ENCODE assay signal across 14 cellular contexts in genomic region chr3:8458711-8459110, GRCh38. TPM values are rescaled to one million over a fixed set of nuclear protein-coding genes. Genes with fewer than 3 reads are reported as not detected.
A peak's percentile ranks its signal among the peaks of the same experiment; 100 is the strongest.
DNase-seq lines count a peak whose midpoint lies in the region; ATAC-seq and TF ChIP-seq lines count a peak whose summit lies in the region.
"Had no signal": no experiment of that assay in that cellular context is flagged by ENCODE, and none has a peak within 500 bp of the region (broad histone marks: within the 10 kb centered on the region; RNA-seq: fewer than 3 reads in every experiment).

No MANE protein-coding gene starts in this region.

- DNase-seq in H4 (ENCODE audit: low spot score): peak; percentile 26
- peak; percentile 94 for DNase-seq in astrocyte of the hippocampus (ENCODE audit: low read depth, low spot score)
- DNase-seq in lower leg skin (ENCODE audit: low spot score in 2 of 2): peak; percentile 79 to 92
- peak; percentile 38 to 50 for DNase-seq in thyroid gland
- no peak for DNase-seq in activated CD8-positive, alpha-beta memory T cell treated with anti-CD3 and anti-CD28 coated beads, Interleukin-2, amount 50 U/mL, for 4 hours
- no peak for DNase-seq in NCI-H446 (lab: John Stamatoyannopoulos, UW)
- DNase-seq: activated naive CD8-positive, alpha-beta T cell treated with anti-CD3 and anti-CD28 coated beads, Interleukin-2, amount 50 U/mL, for 24 hours; DMS79; effector memory CD8-positive, alpha-beta T cell; NCI-H1417 treated with DMSO at 0.1 percent for 48 hours; NCI-H82; WERI-Rb-1 had no signal

- H3K4me3 ChIP-seq in lower leg skin (ENCODE audit: low read depth, poor library complexity, severe bottlenecking) (no peak overlapping the region), thyroid gland (replicated peaks in 1 of 3) (no peak overlapping the region)

- TF ChIP-seq POLR2A in lower leg skin (IDR thresholded peaks at IDR 0.05) (no peak), thyroid gland (IDR thresholded peaks at IDR 0.05) (no peak)

- peak overlapping the region in 2 of 3 donors; percentile 25 to 40 for H3K27ac ChIP-seq in thyroid gland
- H3K27ac ChIP-seq: WERI-Rb-1 had no signal

- no peaks in the 10 kb centered on the region for H3K9me3 ChIP-seq in thyroid gland

- no peaks in the 10 kb centered on the region for H3K36me3 ChIP-seq in thyroid gland
- H3K36me3 ChIP-seq: WERI-Rb-1 had no signal

- 39 to 69% methylated on average over 6 of the region's 6 CpGs for WGBS in lower leg skin, 2 donors
- 24 to 35% methylated on average over 6 of the region's 6 CpGs for WGBS in thyroid gland, 2 donors

- intact Hi-C loops in lower leg skin (cut with DNase I; ENCODE audit: low total_unique reads): no loop called here
- intact Hi-C loops in thyroid gland (cut with DNase I): no loop called here

- ATAC-seq in GM18517 (IDR thresholded peaks at IDR 0.05; ENCODE audit: unreplicated experiment): no peak
- ATAC-seq: activated naive CD8-positive, alpha-beta T cell treated with anti-CD3 and anti-CD28 coated beads, Interleukin-2, amount 50 U/mL, for 24 hours; effector memory CD8-positive, alpha-beta T cell; HCT116 had no signal

- no peaks in the 10 kb centered on the region for H3K27me3 ChIP-seq in thyroid gland

- peaks cover 6 to 13% of the 10 kb centered on the region in 2 donors for H3K4me1 ChIP-seq in thyroid gland

- TF ChIP-seq CTCF in lower leg skin (IDR thresholded peaks at IDR 0.05) (no peak), thyroid gland (IDR thresholded peaks at IDR 0.05) (no peak)

RNA-seq across cellular contexts. Expression of gene LMCD1, which starts 42.9 kb away (rescaled TPM):
- total RNA-seq in H4 (2014; rRNA removed; shearing (Covaris generic)): 12.0 and 13.7 TPM in 2 replicates
- total RNA-seq in lower leg skin (10 to 100 TPM; 40.4 to 81.5 (median 54.1) TPM), thyroid gland (10 to 100 TPM; 13.9 to 64.6 (median 25.6) TPM)

Comparison
In these comparisons a context has a peak if more than half of its experiments do, and no peak if none do; other contexts are left out.
1. DNase-seq: peak in H4 (single experiment), astrocyte of the hippocampus (single experiment), lower leg skin (2 of 2) and thyroid gland (2 of 2); none in activated CD8-positive, alpha-beta memory T cell treated with anti-CD3 and anti-CD28 coated beads, Interleukin-2, amount 50 U/mL, for 4 hours (single experiment) and NCI-H446 (0 of 2).